ENCODE assay signal across 8 cellular contexts in genomic region chr6:115891111-115891669, GRCh38.
DNase-seq lines count a peak whose midpoint lies in the region; ATAC-seq and TF ChIP-seq lines count a peak whose summit lies in the region.

No MANE protein-coding gene starts in this region.

- no peak overlapping the region for H3K4me3 Mint-ChIP-seq in activated naive CD4-positive, alpha-beta T cell treated with anti-CD3 and anti-CD28 coated beads for 36 hours
- H3K4me3 Mint-ChIP-seq in activated naive CD4-positive, alpha-beta T cell treated with anti-CD3 and anti-CD28 coated beads, Interleukin-2, amount 10 ng/mL, durations not matched to agents 7 days and 5 days, result no peak overlapping the region
- no peak overlapping the region for H3K4me3 Mint-ChIP-seq in T-helper 2 cell treated with Interferon-gamma antibody and Interleukin-4, amounts not matched to agents 5 μg/mL and 100 μg/mL, for 36 hours
- H3K4me3 Mint-ChIP-seq in stimulated activated naive CD8-positive, alpha-beta T cell treated with anti-CD3 and anti-CD28 coated beads, Interleukin-15, amount 100 ng/mL, for 72 hours, result no peak overlapping the region

- H3K9me3 Mint-ChIP-seq in activated naive CD4-positive, alpha-beta T cell treated with anti-CD3 and anti-CD28 coated beads for 36 hours, result no peaks in the 10 kb centered on the region
- H3K9me3 Mint-ChIP-seq in activated naive CD4-positive, alpha-beta T cell treated with anti-CD3 and anti-CD28 coated beads, Interleukin-2, amount 10 ng/mL, durations not matched to agents 7 days and 5 days, result no peaks in the 10 kb centered on the region
- no peaks in the 10 kb centered on the region for H3K9me3 Mint-ChIP-seq in T-helper 2 cell treated with Interferon-gamma antibody and Interleukin-4, amounts not matched to agents 5 μg/mL and 100 μg/mL, for 36 hours
- peaks cover 0 to 5% of the 10 kb centered on the region in 2 donors for H3K9me3 Mint-ChIP-seq in stimulated activated naive CD8-positive, alpha-beta T cell treated with anti-CD3 and anti-CD28 coated beads, Interleukin-15, amount 100 ng/mL, for 72 hours

- intact Hi-C loops in activated naive CD4-positive, alpha-beta T cell treated with anti-CD3 and anti-CD28 coated beads for 36 hours (cut with micrococcal nuclease), result loop anchor here (1.0 to 10.0 kb wide), 2 partner anchors 120 to 214 kb away; partner anchors contain the start of gene NT5DC1

- peak; percentile 17 for DNase-seq in activated naive CD4-positive, alpha-beta T cell treated with anti-CD3 and anti-CD28 coated beads for 36 hours
- DNase-seq in activated naive CD4-positive, alpha-beta T cell treated with anti-CD3 and anti-CD28 coated beads, Interleukin-2, amount 10 ng/mL, durations not matched to agents 7 days and 5 days, result no peak
- DNase-seq in T-helper 2 cell treated with Interferon-gamma antibody and Interleukin-4, amounts not matched to agents 5 μg/mL and 100 μg/mL, for 36 hours (ENCODE audit: low spot score), result peak; percentile 51
- no peak for DNase-seq in stimulated activated naive CD8-positive, alpha-beta T cell treated with anti-CD3 and anti-CD28 coated beads, Interleukin-15, amount 100 ng/mL, for 72 hours
- no peak for DNase-seq in 8988T
- no peak for DNase-seq in HEK293T (ENCODE audit: extremely low spot score)
- no peak for DNase-seq in NCI-H524 treated with DMSO at 0.1 percent for 48 hours (lab: John Stamatoyannopoulos, UW)

- POLR2A ChIA-PET in HEK293T (lab: Yijun Ruan, JAX), result no interaction called here

- H3K27ac Mint-ChIP-seq in activated naive CD4-positive, alpha-beta T cell treated with anti-CD3 and anti-CD28 coated beads for 36 hours, result peak overlapping the region; percentile 9
- H3K27ac Mint-ChIP-seq in activated naive CD4-positive, alpha-beta T cell treated with anti-CD3 and anti-CD28 coated beads, Interleukin-2, amount 10 ng/mL, durations not matched to agents 7 days and 5 days, result no peak overlapping the region
- H3K27ac Mint-ChIP-seq in T-helper 2 cell treated with Interferon-gamma antibody and Interleukin-4, amounts not matched to agents 5 μg/mL and 100 μg/mL, for 36 hours, result peak overlapping the region; percentile 39
- no peak overlapping the region for H3K27ac Mint-ChIP-seq in stimulated activated naive CD8-positive, alpha-beta T cell treated with anti-CD3 and anti-CD28 coated beads, Interleukin-15, amount 100 ng/mL, for 72 hours

- H3K36me3 Mint-ChIP-seq in activated naive CD4-positive, alpha-beta T cell treated with anti-CD3 and anti-CD28 coated beads for 36 hours (ENCODE audit: low read depth), result no peaks in the 10 kb centered on the region
- no peaks in the 10 kb centered on the region for H3K36me3 Mint-ChIP-seq in activated naive CD4-positive, alpha-beta T cell treated with anti-CD3 and anti-CD28 coated beads, Interleukin-2, amount 10 ng/mL, durations not matched to agents 7 days and 5 days
- H3K36me3 Mint-ChIP-seq in T-helper 2 cell treated with Interferon-gamma antibody and Interleukin-4, amounts not matched to agents 5 μg/mL and 100 μg/mL, for 36 hours (ENCODE audit: low read depth), result no peaks in the 10 kb centered on the region

- CTCF ChIA-PET in activated naive CD4-positive, alpha-beta T cell treated with anti-CD3 and anti-CD28 coated beads for 36 hours (lab: Charles Lee), result no interaction called here
- CTCF ChIA-PET in activated naive CD4-positive, alpha-beta T cell treated with anti-CD3 and anti-CD28 coated beads, Interleukin-2, amount 10 ng/mL, durations not matched to agents 7 days and 5 days (lab: Charles Lee), result no interaction called here
- CTCF ChIA-PET in HEK293T (lab: Yijun Ruan, JAX), result no interaction called here

- H3K27me3 Mint-ChIP-seq in activated naive CD4-positive, alpha-beta T cell treated with anti-CD3 and anti-CD28 coated beads for 36 hours (ENCODE audit: low read depth), result peaks cover 4% of the 10 kb centered on the region
- H3K27me3 Mint-ChIP-seq in activated naive CD4-positive, alpha-beta T cell treated with anti-CD3 and anti-CD28 coated beads, Interleukin-2, amount 10 ng/mL, durations not matched to agents 7 days and 5 days, result no peaks in the 10 kb centered on the region
- peaks cover 4% of the 10 kb centered on the region for H3K27me3 Mint-ChIP-seq in T-helper 2 cell treated with Interferon-gamma antibody and Interleukin-4, amounts not matched to agents 5 μg/mL and 100 μg/mL, for 36 hours (ENCODE audit: low read depth)
- peaks cover 9% of the 10 kb centered on the region for H3K27me3 Mint-ChIP-seq in stimulated activated naive CD8-positive, alpha-beta T cell treated with anti-CD3 and anti-CD28 coated beads, Interleukin-15, amount 100 ng/mL, for 72 hours

- peaks cover 5% of the 10 kb centered on the region for H3K4me1 Mint-ChIP-seq in activated naive CD4-positive, alpha-beta T cell treated with anti-CD3 and anti-CD28 coated beads for 36 hours (ENCODE audit: low read depth)
- H3K4me1 Mint-ChIP-seq in activated naive CD4-positive, alpha-beta T cell treated with anti-CD3 and anti-CD28 coated beads, Interleukin-2, amount 10 ng/mL, durations not matched to agents 7 days and 5 days, result peaks cover 5% of the 10 kb centered on the region
- peaks cover 7% of the 10 kb centered on the region for H3K4me1 Mint-ChIP-seq in T-helper 2 cell treated with Interferon-gamma antibody and Interleukin-4, amounts not matched to agents 5 μg/mL and 100 μg/mL, for 36 hours (ENCODE audit: low read depth)
- peaks cover 17% of the 10 kb centered on the region for H3K4me1 Mint-ChIP-seq in stimulated activated naive CD8-positive, alpha-beta T cell treated with anti-CD3 and anti-CD28 coated beads, Interleukin-15, amount 100 ng/mL, for 72 hours

- peak; percentile 99 for ATAC-seq in HG02970 (IDR thresholded peaks at IDR 0.05; ENCODE audit: low FRiP score, unreplicated experiment)
- peak; percentile 94 for ATAC-seq in stimulated activated naive CD8-positive, alpha-beta T cell treated with anti-CD3 and anti-CD28 coated beads, Interleukin-15, amount 100 ng/mL, for 72 hours

TF ChIP-seq in HEK293T, 16 proteins besides CTCF, POLR2A, EP300 and RAD21:
- no peak for TF ChIP-seq ARNT (IDR thresholded peaks at IDR 0.05)
- no peak for TF ChIP-seq CTBP1 (IDR thresholded peaks at IDR 0.05; ENCODE audit: borderline replicate concordance)
- TF ChIP-seq ELF4 (IDR thresholded peaks at IDR 0.05), result no peak
- no peak for TF ChIP-seq BHLHE40 (IDR thresholded peaks at IDR 0.05; ENCODE audit: borderline replicate concordance)
- no peak for TF ChIP-seq SUZ12 (IDR thresholded peaks at IDR 0.05)
- no peak for TF ChIP-seq LEF1 (IDR thresholded peaks at IDR 0.05; ENCODE audit: borderline replicate concordance)
- TF ChIP-seq ZNF384 (IDR thresholded peaks at IDR 0.05), result no peak
- TF ChIP-seq FOXM1 (IDR thresholded peaks at IDR 0.05; ENCODE audit: borderline replicate concordance), result no peak
- no peak for TF ChIP-seq L3MBTL2 (conservative IDR thresholded peaks at IDR 0.05)
- no peak for TF ChIP-seq FOXK2 (IDR thresholded peaks at IDR 0.05)
- TF ChIP-seq HDGF (IDR thresholded peaks at IDR 0.05; ENCODE audit: borderline replicate concordance), result no peak
- TF ChIP-seq NFRKB (IDR thresholded peaks at IDR 0.05), result no peak
- TF ChIP-seq, protein P1, sequence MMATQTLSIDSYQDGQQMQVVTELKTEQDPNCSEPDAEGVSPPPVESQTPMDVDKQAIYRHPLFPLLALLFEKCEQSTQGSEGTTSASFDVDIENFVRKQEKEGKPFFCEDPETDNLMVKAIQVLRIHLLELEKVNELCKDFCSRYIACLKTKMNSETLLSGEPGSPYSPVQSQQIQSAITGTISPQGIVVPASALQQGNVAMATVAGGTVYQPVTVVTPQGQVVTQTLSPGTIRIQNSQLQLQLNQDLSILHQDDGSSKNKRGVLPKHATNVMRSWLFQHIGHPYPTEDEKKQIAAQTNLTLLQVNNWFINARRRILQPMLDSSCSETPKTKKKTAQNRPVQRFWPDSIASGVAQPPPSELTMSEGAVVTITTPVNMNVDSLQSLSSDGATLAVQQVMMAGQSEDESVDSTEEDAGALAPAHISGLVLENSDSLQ (IDR thresholded peaks at IDR 0.05), result no peak
- TF ChIP-seq SP1 (IDR thresholded peaks at IDR 0.05), result no peak
- TF ChIP-seq FOXA1 (IDR thresholded peaks at IDR 0.05), result no peak
- no peak for TF ChIP-seq TARDBP (IDR thresholded peaks at IDR 0.05)

Comparison
In these comparisons a context has a peak if more than half of its experiments do, and no peak if none do; other contexts are left out.
1. DNase-seq: peak in activated naive CD4-positive, alpha-beta T cell treated with anti-CD3 and anti-CD28 coated beads for 36 hours (single experiment) and T-helper 2 cell treated with Interferon-gamma antibody and Interleukin-4, amounts not matched to agents 5 μg/mL and 100 μg/mL, for 36 hours (single experiment); none in activated naive CD4-positive, alpha-beta T cell treated with anti-CD3 and anti-CD28 coated beads, Interleukin-2, amount 10 ng/mL, durations not matched to agents 7 days and 5 days (single experiment), stimulated activated naive CD8-positive, alpha-beta T cell treated with anti-CD3 and anti-CD28 coated beads, Interleukin-15, amount 100 ng/mL, for 72 hours (0 of 2), 8988T (single experiment), HEK293T (single experiment) and NCI-H524 treated with DMSO at 0.1 percent for 48 hours (single experiment).
2. H3K27ac Mint-ChIP-seq: peak in activated naive CD4-positive, alpha-beta T cell treated with anti-CD3 and anti-CD28 coated beads for 36 hours (single experiment) and T-helper 2 cell treated with Interferon-gamma antibody and Interleukin-4, amounts not matched to agents 5 μg/mL and 100 μg/mL, for 36 hours (single experiment); none in activated naive CD4-positive, alpha-beta T cell treated with anti-CD3 and anti-CD28 coated beads, Interleukin-2, amount 10 ng/mL, durations not matched to agents 7 days and 5 days (single experiment) and stimulated activated naive CD8-positive, alpha-beta T cell treated with anti-CD3 and anti-CD28 coated beads, Interleukin-15, amount 100 ng/mL, for 72 hours (0 of 2).